In the genomic region with DNA sequence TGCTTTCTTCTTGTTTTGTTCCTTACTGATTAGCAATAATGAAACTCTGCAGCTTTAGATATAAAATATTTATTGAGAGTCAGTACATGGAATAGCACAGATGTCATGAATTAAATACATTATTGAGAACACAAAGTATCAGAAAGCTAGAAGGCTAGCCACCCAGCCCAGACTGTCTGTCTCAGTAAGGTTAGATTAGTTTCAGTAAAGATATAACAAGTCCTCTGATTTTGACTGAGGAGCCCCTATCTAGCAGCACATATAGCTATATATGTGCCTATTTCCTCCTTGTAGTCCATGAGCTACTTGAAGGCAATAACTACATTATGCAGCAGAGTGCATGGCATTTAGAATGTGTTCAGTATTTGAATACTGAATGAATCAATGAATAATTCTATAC, we compare ENCODE assay signal across 20 cellular contexts.
DNase-seq lines count a peak whose midpoint lies in the region; ATAC-seq lines count a peak whose summit lies in the region.
"Had no signal": no experiment of that assay in that cellular context is flagged by ENCODE, and none has a peak within 500 bp of the region (broad histone marks: within the 10 kb centered on the region; RNA-seq: fewer than 3 reads in every experiment).

No MANE protein-coding gene starts in this region.

- ATAC-seq in GM18498 (IDR thresholded peaks at IDR 0.05; ENCODE audit: unreplicated experiment) (peak; percentile 65), GM19351 (IDR thresholded peaks at IDR 0.05; ENCODE audit: unreplicated experiment) (peak; percentile 53), HG03432 (IDR thresholded peaks at IDR 0.05; ENCODE audit: unreplicated experiment) (peak; percentile 40), HG02763 (IDR thresholded peaks at IDR 0.05; ENCODE audit: unreplicated experiment) (no peak), HG03097 (IDR thresholded peaks at IDR 0.05; ENCODE audit: low FRiP score, unreplicated experiment) (no peak)
- ATAC-seq: A549, GM23338, HCT116 had no signal

- no peak for DNase-seq in NCI-H146 (lab: John Stamatoyannopoulos, UW)
- DNase-seq: 8988T; ACHN; AML-193; BE2C; CD4-positive, alpha-beta T cell; CD8-positive, alpha-beta memory T cell; DMS 273 treated with DMSO at 0.1 percent for 48 hours; DMS79; EL; GDM1; H9 had no signal

Comparison
In these comparisons a context has a peak if more than half of its experiments do, and no peak if none do; other contexts are left out.
1. ATAC-seq: peak in GM18498 (single experiment), GM19351 (single experiment) and HG03432 (single experiment); none in HG02763 (single experiment) and HG03097 (single experiment).